21 cellular contexts compared by ENCODE assay signal in genomic region chr19:10575011-10575716, GRCh38. TPM values are rescaled to one million over a fixed set of nuclear protein-coding genes. Genes with fewer than 3 reads are reported as not detected.
DNase-seq lines count a peak whose midpoint lies in the region; TF ChIP-seq lines count a peak whose summit lies in the region.
"Had no signal": no experiment of that assay in that cellular context is flagged by ENCODE, and none has a peak within 500 bp of the region (broad histone marks: within the 10 kb centered on the region; RNA-seq: fewer than 3 reads in every experiment).

No MANE protein-coding gene starts in this region.

- H2BK5ac ChIP-seq in mesenchymal stem cell (ENCODE audit: low read depth, low read length, poor library complexity, severe bottlenecking): no peak overlapping the region

- H3K18ac ChIP-seq in mesenchymal stem cell (ENCODE audit: low read depth in 1 of 2, low read length in 2 of 2): no peak overlapping the region

- no peak for TF ChIP-seq POLR2A in adrenal gland (IDR thresholded peaks at IDR 0.05)

- H3K36me3 ChIP-seq in mesenchymal stem cell (ENCODE audit: control insufficient read depth in 1 of 2, insufficient read depth in 2 of 2, low read depth in 1 of 2, low read length in 2 of 2): no peaks in the 10 kb centered on the region
- H3K36me3 ChIP-seq in adrenal gland (replicated peaks in 1 of 2): no peaks in the 10 kb centered on the region

- no peak overlapping the region for H2AFZ ChIP-seq in mesenchymal stem cell (ENCODE audit: low read depth, low read length)

- no peak overlapping the region for H3K4me2 ChIP-seq in mesenchymal stem cell (ENCODE audit: low read length, poor library complexity, severe bottlenecking)

- no peak overlapping the region for H3K14ac ChIP-seq in mesenchymal stem cell (ENCODE audit: low read length in 2 of 2)

- 87% methylated on average over 6 of the region's 6 CpGs for WGBS in mesenchymal stem cell
- 72 to 80% (median 78%) methylated on average over 6 of the region's 6 CpGs for WGBS in adrenal gland, 4 donors

- no peak overlapping the region for H2BK120ac ChIP-seq in mesenchymal stem cell (ENCODE audit: low read depth, low read length)

- no peak overlapping the region for H2BK12ac ChIP-seq in mesenchymal stem cell (ENCODE audit: low read length in 2 of 2)

- H3K4ac ChIP-seq in mesenchymal stem cell (ENCODE audit: low read depth in 1 of 2, low read length in 2 of 2): no peak overlapping the region

- H3K27ac ChIP-seq in mesenchymal stem cell (ENCODE audit: low read length, poor library complexity, severe bottlenecking): no peak overlapping the region
- H3K27ac ChIP-seq in adrenal gland: no peak overlapping the region
- H3K27ac ChIP-seq: 22Rv1, C4-2B, SK-N-MC had no signal

- in situ Hi-C loops in ACHN (cut with HindIII; ENCODE audit: low pct_ligation_motif_present, low pct_unique_long_range_greater_than_20kb, low sequenced_read_pairs): no loop called here

- H2AK5ac ChIP-seq in mesenchymal stem cell (ENCODE audit: low read length, severe bottlenecking): peak overlapping the region; percentile 35

- H3K79me1 ChIP-seq in mesenchymal stem cell (replicated peaks; ENCODE audit: low read length, poor library complexity, severe bottlenecking): peaks cover 6% of the 10 kb centered on the region

- CTCF ChIA-PET in HEK293T (lab: Yijun Ruan, JAX): no interaction called here

- H3K4me3 ChIP-seq in mesenchymal stem cell (ENCODE audit: insufficient read depth in 1 of 2, low read depth in 1 of 2, low read length in 2 of 2): no peak overlapping the region
- H3K4me3 ChIP-seq in adrenal gland: no peak overlapping the region
- H3K4me3 ChIP-seq: SK-N-MC had no signal

- H3K23ac ChIP-seq in mesenchymal stem cell (ENCODE audit: low read length in 2 of 2): no peak overlapping the region

- H3K9ac ChIP-seq in mesenchymal stem cell (ENCODE audit: low read length): no peak overlapping the region

- H3K4me1 ChIP-seq in mesenchymal stem cell (ENCODE audit: control insufficient read depth, insufficient read depth, low read depth, low read length): peaks cover 10% of the 10 kb centered on the region
- peaks cover 4 to 5% of the 10 kb centered on the region in 2 donors for H3K4me1 ChIP-seq in adrenal gland (replicated peaks in 1 of 2)

- POLR2A ChIA-PET in HEK293T (lab: Yijun Ruan, JAX): no interaction called here

- peak; percentile 22 for DNase-seq in DMS53 (lab: John Stamatoyannopoulos, UW)
- DNase-seq in DMS53 treated with DMSO at 0.1 percent for 48 hours (lab: John Stamatoyannopoulos, UW; ENCODE audit: unreplicated experiment): no peak
- no peak for DNase-seq in HEK293T (ENCODE audit: extremely low spot score)
- DNase-seq in mesenchymal stem cell: no peak
- DNase-seq in ACHN: no peak
- no peak for DNase-seq in adrenal gland
- DNase-seq: CD8-positive, alpha-beta memory T cell; EL; KG1; NCI-H1092; NCI-H1436; NCI-H187 treated with DMSO at 0.1 percent for 48 hours; NCI-H2107; NCI-H446 treated with DMSO at 0.1 percent for 48 hours; NCI-H526 treated with DMSO at 0.1 percent for 48 hours; RPMI8226; SHP77 treated with DMSO at 0.1 percent for 48 hours; SW 1271 had no signal

- no peaks in the 10 kb centered on the region for H3K9me3 ChIP-seq in mesenchymal stem cell (ENCODE audit: control insufficient read depth, low read length)
- no peaks in the 10 kb centered on the region for H3K9me3 ChIP-seq in adrenal gland (replicated peaks in 1 of 3)

- TF ChIP-seq CTCF in adrenal gland (IDR thresholded peaks at IDR 0.05): no peak

- intact Hi-C loops in adrenal gland (cut with DNase I): loop anchor here (10.0 kb wide), 2 partner anchors 70 to 170 kb away; partner anchors contain the start of genes CDC37 (in 1 of the 2) and KEAP1 (in 1 of the 2)

- peak overlapping the region; percentile 80 for H2BK15ac ChIP-seq in mesenchymal stem cell (ENCODE audit: low read depth, poor library complexity, severe bottlenecking)

- H3K27me3 ChIP-seq in mesenchymal stem cell (ENCODE audit: control insufficient read depth in 1 of 2, insufficient read depth in 1 of 2, low read length in 2 of 2) (no peaks in the 10 kb centered on the region), adrenal gland (no peaks in the 10 kb centered on the region)

- H4K91ac ChIP-seq in mesenchymal stem cell (ENCODE audit: low read length): no peak overlapping the region

- H4K8ac ChIP-seq in mesenchymal stem cell (ENCODE audit: low read length): no peak overlapping the region

TF ChIP-seq in HEK293T, 16 proteins besides CTCF, POLR2A, EP300 and RAD21:
- TF ChIP-seq ARNT (IDR thresholded peaks at IDR 0.05) (no peak), SUZ12 (IDR thresholded peaks at IDR 0.05) (no peak), ELF4 (IDR thresholded peaks at IDR 0.05) (no peak), ZNF384 (IDR thresholded peaks at IDR 0.05) (peak; percentile 20; the same call in 1 of the 2 replicates), FOXM1 (IDR thresholded peaks at IDR 0.05; ENCODE audit: borderline replicate concordance) (no peak), FOXA1 (IDR thresholded peaks at IDR 0.05) (no peak), SP1 (IDR thresholded peaks at IDR 0.05) (no peak)

RNA-seq across cellular contexts. Expression of gene CDKN2D, which starts 6.4 kb away (rescaled TPM):
- 6.9 TPM for polyA plus RNA-seq in mesenchymal stem cell (2013, experiment 1 of 2)
- 6.6 TPM for polyA plus RNA-seq in mesenchymal stem cell (2013, experiment 2 of 2)
- total RNA-seq in adrenal gland: 10 to 100 TPM in 1 of 8 donors, 1 to 10 TPM in 7; 1.9 to 15.1 (median 6.4) TPM
- polyA plus RNA-seq in adrenal gland: 10 to 100 TPM in 2 of 3 donors, 1 to 10 TPM in 1; 7.4 to 11.2 (median 10.0) TPM

RNA-seq across cellular contexts. Expression of gene KRI1, which starts 9.4 kb away (rescaled TPM):
- 12.8 TPM for polyA plus RNA-seq in mesenchymal stem cell (2013, experiment 1 of 2)
- polyA plus RNA-seq in mesenchymal stem cell (2013, experiment 2 of 2): 12.4 TPM
- 10 to 100 TPM in 7 of 8 donors, 1 to 10 TPM in 1; 7.1 to 32.4 (median 18.8) TPM for total RNA-seq in adrenal gland
- 10 to 100 TPM; 29.7 to 69.0 (median 29.8) TPM for polyA plus RNA-seq in adrenal gland

RNA-seq across cellular contexts. Expression of gene AP1M2, which starts 11.9 kb away (rescaled TPM):
- polyA plus RNA-seq in mesenchymal stem cell (2013, experiment 1 of 2): 1.3 TPM
- polyA plus RNA-seq in mesenchymal stem cell (2013, experiment 2 of 2): 2.3 TPM
- under 1 TPM in 2 of 8 donors, not detected in 6; 0.19 to 0.43 TPM for total RNA-seq in adrenal gland
- polyA plus RNA-seq in adrenal gland: under 1 TPM in 2 of 3 donors, not detected in 1; 0.10 to 0.97 TPM
- total RNA-seq: CD8-positive, alpha-beta memory T cell had no signal
- polyA plus RNA-seq: CD8-positive, alpha-beta memory T cell had no signal

RNA-seq across cellular contexts. Expression of gene ATG4D, which starts 31.5 kb away (rescaled TPM):
- 15.9 TPM for polyA plus RNA-seq in mesenchymal stem cell (2013, experiment 1 of 2)
- polyA plus RNA-seq in mesenchymal stem cell (2013, experiment 2 of 2): 16.0 TPM
- total RNA-seq in adrenal gland: 10 to 100 TPM; 26.4 to 93.7 (median 38.5) TPM
- polyA plus RNA-seq in adrenal gland: 10 to 100 TPM in 2 of 3 donors, 1 to 10 TPM in 1; 7.4 to 58.2 (median 53.2) TPM

RNA-seq across cellular contexts. Expression of gene SLC44A2, which starts 50.2 kb away (rescaled TPM):
- polyA plus RNA-seq in mesenchymal stem cell (2013, experiment 1 of 2): 140 TPM
- polyA plus RNA-seq in mesenchymal stem cell (2013, experiment 2 of 2): 144 TPM
- 100 to 1,000 TPM in 4 of 8 donors, 10 to 100 TPM in 4; 48.8 to 188 (median 100) TPM for total RNA-seq in adrenal gland
- polyA plus RNA-seq in adrenal gland: 10 to 100 TPM; 67.3 to 92.3 (median 68.1) TPM
